In the genomic region with DNA sequence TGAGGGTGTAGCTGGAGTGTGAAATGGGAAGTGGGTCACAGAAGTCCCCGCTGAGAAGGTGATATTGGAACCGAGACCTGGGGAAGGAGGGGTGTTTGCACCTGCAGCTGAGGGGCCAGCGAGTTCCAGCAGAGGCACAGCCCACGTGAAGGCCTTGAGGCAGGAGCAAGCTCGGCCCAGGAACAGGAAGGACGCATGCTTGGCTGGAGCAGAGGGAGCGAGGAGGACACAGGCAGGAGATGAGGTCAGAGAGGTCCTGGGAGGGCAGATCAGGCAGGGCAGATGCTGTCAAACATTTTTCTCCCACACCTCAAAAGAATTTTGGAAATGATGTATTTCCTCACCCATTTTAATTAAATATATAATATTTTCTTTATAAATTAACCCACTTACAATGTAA, we compare ENCODE assay signal across 22 cellular contexts.
"Had no signal": no experiment of that assay in that cellular context is flagged by ENCODE, and none has a peak within 500 bp of the region (broad histone marks: within the 10 kb centered on the region; RNA-seq: fewer than 3 reads in every experiment).

No MANE protein-coding gene starts in this region.

- H3K9ac ChIP-seq: neural progenitor cell had no signal

- FAIRE-seq: kidney, small intestine, urothelium cell line had no signal

- H3K27me3 Mint-ChIP-seq: dendritic cell treated with granulocyte-macrophage colony-stimulating factor and Interleukin-4, amounts not matched to agents 40 ng/mL and 50 ng/mL, for 4 days had no signal

- H3K27ac Mint-ChIP-seq: dendritic cell treated with granulocyte-macrophage colony-stimulating factor and Interleukin-4, amounts not matched to agents 40 ng/mL and 50 ng/mL, for 4 days; effector memory CD8-positive, alpha-beta T cell; natural killer cell; neural progenitor cell had no signal

- H3K4me1 Mint-ChIP-seq: neural progenitor cell had no signal

- H3K4me3 ChIP-seq: esophagus muscularis mucosa, gastrocnemius medialis, hepatocyte, mucosa of descending colon, neural progenitor cell, ovary, right atrium auricular region, thoracic aorta, transverse colon had no signal

- H3K36me3 ChIP-seq: neural progenitor cell, ovary, thoracic aorta, transverse colon had no signal

- H3K27me3 ChIP-seq: esophagus muscularis mucosa, gastrocnemius medialis, hepatocyte, neural progenitor cell, ovary, right atrium auricular region, transverse colon had no signal

- H2AFZ ChIP-seq: hepatocyte, neural progenitor cell had no signal

- H3K4me3 Mint-ChIP-seq: dendritic cell treated with granulocyte-macrophage colony-stimulating factor and Interleukin-4, amounts not matched to agents 40 ng/mL and 50 ng/mL, for 4 days; effector memory CD8-positive, alpha-beta T cell; natural killer cell; neural progenitor cell had no signal

- H3K9me3 ChIP-seq: gastrocnemius medialis, ovary, right atrium auricular region, thoracic aorta had no signal

- H3K9me3 Mint-ChIP-seq: natural killer cell had no signal

- H3K27ac ChIP-seq: epithelial cell of prostate, esophagus muscularis mucosa, gastrocnemius medialis, hepatocyte, neural progenitor cell, ovary, right atrium auricular region, thoracic aorta, transverse colon had no signal

- H3K4me1 ChIP-seq: esophagus muscularis mucosa, gastrocnemius medialis, neural progenitor cell, right atrium auricular region, transverse colon had no signal

- ATAC-seq: effector memory CD8-positive, alpha-beta T cell; gastrocnemius medialis; left cardiac atrium; mucosa of descending colon; natural killer cell; stimulated activated naive CD8-positive, alpha-beta T cell treated with anti-CD3 and anti-CD28 coated beads, Interleukin-15, Interleukin-2, amounts not matched to agents 100 U/mL and 50 U/mL, for 24 hours had no signal

- DNase-seq: central memory CD4-positive, alpha-beta T cell; effector memory CD8-positive, alpha-beta T cell; gastrocnemius medialis; head of caudate nucleus; kidney; left cardiac atrium; mucosa of descending colon; natural killer cell; nucleus accumbens; ovary; small intestine; stimulated activated CD4-positive, alpha-beta T cell treated with anti-CD3 and anti-CD28 coated beads, Interleukin-2, amount 100 ng/mL, for 48 hours; stimulated activated naive CD8-positive, alpha-beta T cell treated with anti-CD3 and anti-CD28 coated beads, Interleukin-15, Interleukin-2, amounts not matched to agents 100 U/mL and 50 U/mL, for 24 hours; transverse colon had no signal

- H3K4me2 ChIP-seq: hepatocyte, neural progenitor cell had no signal
